ENCODE assay signal across 11 cellular contexts in the genomic region with DNA sequence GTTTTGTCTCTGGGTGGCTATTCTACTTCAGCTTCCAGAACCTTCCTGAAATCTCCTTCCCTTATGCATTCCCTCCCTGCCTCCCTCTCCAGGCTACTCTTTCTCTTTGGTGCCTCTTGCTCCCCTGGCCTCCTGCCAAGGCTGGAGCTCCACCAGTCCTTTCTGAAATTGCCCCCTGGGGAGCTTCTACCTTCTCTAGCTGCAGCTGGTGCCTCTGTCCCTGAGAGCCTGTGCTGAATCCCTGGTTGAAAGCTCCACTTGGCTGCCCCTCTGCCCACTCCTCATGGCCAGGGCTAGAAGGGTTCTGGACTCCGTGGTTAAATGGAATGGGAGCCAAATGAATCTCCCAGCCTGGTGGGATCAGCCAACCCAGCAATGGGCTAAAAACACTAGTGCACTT.
DNase-seq lines count a peak whose midpoint lies in the region; ATAC-seq and TF ChIP-seq lines count a peak whose summit lies in the region.
"Had no signal": no experiment of that assay in that cellular context is flagged by ENCODE, and none has a peak within 500 bp of the region (broad histone marks: within the 10 kb centered on the region; RNA-seq: fewer than 3 reads in every experiment).

No MANE protein-coding gene starts in this region.

- H3K9me3 Mint-ChIP-seq in natural killer cell: no peaks in the 10 kb centered on the region
- H3K9me3 Mint-ChIP-seq: activated naive CD4-positive, alpha-beta T cell treated with anti-CD3 and anti-CD28 coated beads, Interleukin-2, amount 50 U/mL, for 24 hours; T-helper 2 cell treated with Interferon-gamma antibody and Interleukin-4, amounts not matched to agents 5 μg/mL and 100 μg/mL, for 36 hours had no signal

- DNase-seq in DMS 273 (lab: John Stamatoyannopoulos, UW; ENCODE audit: unreplicated experiment) (peak; percentile 91), NCI-H1417 treated with DMSO at 0.1 percent for 48 hours (lab: John Stamatoyannopoulos, UW) (peak; percentile 36), T1000 (lab: John Stamatoyannopoulos, UW) (peak; percentile 14), iris pigment epithelial cell (ENCODE audit: low read depth) (peak; percentile 61), midbrain (lab: John Stamatoyannopoulos, UW) (no peak), mesenteric fat pad (ENCODE audit: low spot score) (no peak), left colon (no peak), natural killer cell (no peak)
- DNase-seq: esophagus squamous epithelium had no signal

- H3K4me3 Mint-ChIP-seq in natural killer cell: no peak overlapping the region
- H3K4me3 Mint-ChIP-seq: activated naive CD4-positive, alpha-beta T cell treated with anti-CD3 and anti-CD28 coated beads, Interleukin-2, amount 50 U/mL, for 24 hours; T-helper 2 cell treated with Interferon-gamma antibody and Interleukin-4, amounts not matched to agents 5 μg/mL and 100 μg/mL, for 36 hours had no signal

- peaks cover 0 to 7% of the 10 kb centered on the region in 2 donors for H3K27me3 Mint-ChIP-seq in natural killer cell (ENCODE audit: low read depth in 2 of 2)
- H3K27me3 Mint-ChIP-seq: activated naive CD4-positive, alpha-beta T cell treated with anti-CD3 and anti-CD28 coated beads, Interleukin-2, amount 50 U/mL, for 24 hours had no signal

- peaks cover 25 to 40% of the 10 kb centered on the region in 2 donors for H3K4me1 Mint-ChIP-seq in natural killer cell

- intact Hi-C loops in left colon (cut with DNase I, micrococcal nuclease) (no loop called here), natural killer cell (cut with micrococcal nuclease) (no loop called here)

- no peak overlapping the region for H3K27ac Mint-ChIP-seq in natural killer cell
- H3K27ac Mint-ChIP-seq: activated naive CD4-positive, alpha-beta T cell treated with anti-CD3 and anti-CD28 coated beads, Interleukin-2, amount 50 U/mL, for 24 hours; T-helper 2 cell treated with Interferon-gamma antibody and Interleukin-4, amounts not matched to agents 5 μg/mL and 100 μg/mL, for 36 hours had no signal

- ATAC-seq in left colon (no peak), natural killer cell (no peak)

- TF ChIP-seq CTCF in natural killer cell (IDR thresholded peaks at IDR 0.05): no peak

- no peaks in the 10 kb centered on the region for H3K36me3 Mint-ChIP-seq in natural killer cell
- H3K36me3 Mint-ChIP-seq: activated naive CD4-positive, alpha-beta T cell treated with anti-CD3 and anti-CD28 coated beads, Interleukin-2, amount 50 U/mL, for 24 hours had no signal

Comparison
In these comparisons a context has a peak if more than half of its experiments do, and no peak if none do; other contexts are left out.
1. DNase-seq: peak in DMS 273 (single experiment), NCI-H1417 treated with DMSO at 0.1 percent for 48 hours (single experiment), T1000 (single experiment) and iris pigment epithelial cell (single experiment); none in midbrain (single experiment), mesenteric fat pad (single experiment), left colon (0 of 2) and natural killer cell (single experiment).